34 cellular contexts compared by ENCODE assay signal in genomic region chr13:114157869-114158495, GRCh38. TPM values are rescaled to one million over a fixed set of nuclear protein-coding genes. Genes with fewer than 3 reads are reported as not detected.
DNase-seq lines count a peak whose midpoint lies in the region; ATAC-seq and TF ChIP-seq lines count a peak whose summit lies in the region.
"Had no signal": no experiment of that assay in that cellular context is flagged by ENCODE, and none has a peak within 500 bp of the region (broad histone marks: within the 10 kb centered on the region; RNA-seq: fewer than 3 reads in every experiment).

No MANE protein-coding gene starts in this region.

- H3K9me3 ChIP-seq in right atrium auricular region: no peaks in the 10 kb centered on the region
- H3K9me3 ChIP-seq in RWPE2 (ENCODE audit: severe bottlenecking): no peaks in the 10 kb centered on the region
- H3K9me3 ChIP-seq in right cardiac atrium (ENCODE audit: control insufficient read depth, low read length): no peaks in the 10 kb centered on the region
- no peaks in the 10 kb centered on the region for H3K9me3 ChIP-seq in upper lobe of left lung
- H3K9me3 ChIP-seq: BLaER1, breast epithelium, colonic mucosa, pancreas, right lobe of liver, SK-N-SH, thyroid gland had no signal

- ATAC-seq in RWPE2 (ENCODE audit: low read depth) (peak; percentile 41; the same call in 1 of the 3 replicates), right cardiac atrium (no peak), upper lobe of left lung (ENCODE audit: low FRiP score in 2 of 2) (no peak)
- ATAC-seq: pancreas, right lobe of liver, Right ventricle myocardium inferior had no signal

- WGBS in right cardiac atrium: 74% methylated on average over 11 of the region's 11 CpGs
- WGBS in upper lobe of left lung, 2 donors: 67 to 84% methylated on average over 10 of the region's 11 CpGs

- H3K4me3 ChIP-seq in right atrium auricular region: no peak overlapping the region
- no peak overlapping the region for H3K4me3 ChIP-seq in RWPE2 (ENCODE audit: severe bottlenecking)
- no peak overlapping the region for H3K4me3 ChIP-seq in right cardiac atrium (ENCODE audit: low read length)
- H3K4me3 ChIP-seq in upper lobe of left lung: no peak overlapping the region
- H3K4me3 ChIP-seq: BLaER1, breast epithelium, colonic mucosa, GM23248, pancreas, right lobe of liver, thyroid gland had no signal

- H3K27me3 ChIP-seq in right atrium auricular region (no peaks in the 10 kb centered on the region), RWPE2 (ENCODE audit: insufficient read depth, poor library complexity, severe bottlenecking) (no peaks in the 10 kb centered on the region), right cardiac atrium (ENCODE audit: control insufficient read depth, insufficient read depth) (no peaks in the 10 kb centered on the region), upper lobe of left lung (no peaks in the 10 kb centered on the region)
- H3K27me3 ChIP-seq: BLaER1, breast epithelium, colonic mucosa, pancreas, right lobe of liver, thyroid gland had no signal

- no peak for TF ChIP-seq POLR2A in upper lobe of left lung (IDR thresholded peaks at IDR 0.05)

- no peak for TF ChIP-seq EP300 in upper lobe of left lung (IDR thresholded peaks at IDR 0.05)

- no peak for TF ChIP-seq CTCF in right atrium auricular region (IDR thresholded peaks at IDR 0.05)
- no peak for TF ChIP-seq CTCF in RWPE2 (IDR thresholded peaks at IDR 0.05; ENCODE audit: poor library complexity, severe bottlenecking)
- no peak for TF ChIP-seq CTCF in upper lobe of left lung (IDR thresholded peaks at IDR 0.05)

- H3K36me3 ChIP-seq in right atrium auricular region (no peaks in the 10 kb centered on the region), RWPE2 (ENCODE audit: low read depth) (no peaks in the 10 kb centered on the region), upper lobe of left lung (no peaks in the 10 kb centered on the region)
- H3K36me3 ChIP-seq: BLaER1, breast epithelium, colonic mucosa, pancreas, right lobe of liver, thyroid gland had no signal

- H3K27ac ChIP-seq in right atrium auricular region: no peak overlapping the region
- H3K27ac ChIP-seq in RWPE2 (ENCODE audit: poor library complexity, severe bottlenecking): no peak overlapping the region
- no peak overlapping the region for H3K27ac ChIP-seq in right cardiac atrium (ENCODE audit: low read length)
- no peak overlapping the region for H3K27ac ChIP-seq in upper lobe of left lung
- H3K27ac ChIP-seq: BLaER1, breast epithelium, colonic mucosa, GM23248, pancreas, right lobe of liver, thyroid gland had no signal

- intact Hi-C loops in cardiac septum (cut with DNase I): no loop called here
- intact Hi-C loops in right cardiac atrium (cut with DNase I): no loop called here

- H3K4me1 ChIP-seq in right atrium auricular region (no peaks in the 10 kb centered on the region), RWPE2 (ENCODE audit: insufficient read depth, poor library complexity, severe bottlenecking) (no peaks in the 10 kb centered on the region), right cardiac atrium (ENCODE audit: control insufficient read depth, insufficient read depth, low read length) (peaks cover 4% of the 10 kb centered on the region), upper lobe of left lung (peaks cover 15 to 21% (median 16%) of the 10 kb centered on the region in 4 donors)
- H3K4me1 ChIP-seq: pancreas, right lobe of liver had no signal

- DNase-seq in cardiac septum (ENCODE audit: low spot score) (peak; percentile 44), right atrium auricular region (ENCODE audit: low spot score) (no peak), RWPE2 (ENCODE audit: low spot score) (peak; percentile 49), iPS-NIHi11 (ENCODE audit: low spot score) (peak; percentile 2), amygdala (lab: John Stamatoyannopoulos, UW) (no peak), right cardiac atrium (no peak), upper lobe of left lung (no peak)
- DNase-seq: activated gamma-delta T cell treated with Interleukin-2 at 50 U/mL for 16 hours; activated T-cell treated with anti-CD3 and anti-CD28 coated beads, Interleukin-2, amount 50 U/mL, for 4 hours; Calu3; colonic mucosa; DND-41; erythroblast; GF-D8; GM23248; HFFc6; hypothalamus; IMR-90; NCI-H1436; NCI-H2081 treated with DMSO at 0.1 percent for 48 hours; NCI-H2227 treated with DMSO at 0.1 percent for 48 hours; NCI-H526; OCI-M1; pancreas; SK-N-SH; thyroid gland had no signal

RNA-seq across cellular contexts. Expression of gene CFAP97D2, which starts 21.1 kb away (rescaled TPM):
- total RNA-seq in cardiac septum: not detected
- total RNA-seq in right atrium auricular region: not detected
- total RNA-seq in right cardiac atrium: not detected
- not detected for polyA plus RNA-seq in right cardiac atrium
- 1 to 10 TPM in 1 of 6 donors, under 1 TPM in 2, not detected in 3; 0.67 to 3.6 (median 0.76) TPM for total RNA-seq in upper lobe of left lung
- total RNA-seq: activated T-cell treated with anti-CD3 and anti-CD28 coated beads, Interleukin-2, amount 50 U/mL, for 4 hours; breast epithelium; Calu3; colonic mucosa; glomerular endothelial cell; GM23248; HFFc6; IMR-90; LHCN-M2; right lobe of liver; Right ventricle myocardium inferior; thyroid gland had no signal
- polyA plus RNA-seq: AG04450, GM23248, IMR-90, neural cell, SK-N-SH had no signal

RNA-seq across cellular contexts. Expression of gene RASA3, which starts 25.6 kb away (rescaled TPM):
- total RNA-seq in cardiac septum (9.7 TPM), right atrium auricular region (10 to 100 TPM; 10.2 to 13.2 TPM), right cardiac atrium (10 to 100 TPM in 3 of 4 donors, 1 to 10 TPM in 1; 9.4 to 15.5 (median 11.8) TPM), upper lobe of left lung (10 to 100 TPM; 11.4 to 52.4 (median 18.4) TPM)
- polyA plus RNA-seq in right cardiac atrium: 7.4 TPM

Comparison
In these comparisons a context has a peak if more than half of its experiments do, and no peak if none do; other contexts are left out.
1. DNase-seq: peak in cardiac septum (single experiment), RWPE2 (single experiment) and iPS-NIHi11 (single experiment); none in right atrium auricular region (single experiment), amygdala (0 of 56), right cardiac atrium (0 of 3) and upper lobe of left lung (0 of 2).